23 cellular contexts compared by ENCODE assay signal in genomic region chr6:147570681-147571080, GRCh38.
"Had no signal": no experiment of that assay in that cellular context is flagged by ENCODE, and none has a peak within 500 bp of the region (broad histone marks: within the 10 kb centered on the region; RNA-seq: fewer than 3 reads in every experiment).

No MANE protein-coding gene starts in this region.

- H3K36me3 Mint-ChIP-seq: naive thymus-derived CD8-positive, alpha-beta T cell; natural killer cell treated with Interleukin-12 subunit alpha and Interleukin-12 subunit beta and Interleukin-15 and Interleukin-18, amount 100 ng/mL, for 72 hours; stimulated activated effector memory CD8-positive, alpha-beta T cell treated with anti-CD3 and anti-CD28 coated beads, Interleukin-12 subunit alpha, Interleukin-12 subunit beta, amount 100 ng/mL, for 72 hours; stimulated activated naive B cell treated with anti-CD40 and anti-IgM and Interleukin-4, amounts not matched to agents 10 μg/mL and 1 μg/mL and 100 μg/mL, for 72 hours; type B pancreatic cell had no signal

- H3K4me3 Mint-ChIP-seq: naive thymus-derived CD8-positive, alpha-beta T cell; natural killer cell treated with Interleukin-12 subunit alpha and Interleukin-12 subunit beta and Interleukin-15 and Interleukin-18, amount 100 ng/mL, for 72 hours; nephron progenitor cell; neural crest cell; stimulated activated effector memory CD8-positive, alpha-beta T cell treated with anti-CD3 and anti-CD28 coated beads, Interleukin-12 subunit alpha, Interleukin-12 subunit beta, amount 100 ng/mL, for 72 hours; stimulated activated naive B cell treated with anti-CD40 and anti-IgM and Interleukin-4, amounts not matched to agents 10 μg/mL and 1 μg/mL and 100 μg/mL, for 72 hours; stimulated activated naive CD8-positive, alpha-beta T cell treated with anti-CD3 and anti-CD28 coated beads, Interleukin-15, Interleukin-2, amounts not matched to agents 100 ng/mL and 50 ng/mL, for 24 hours; type B pancreatic cell had no signal

- H3K4me1 Mint-ChIP-seq: naive thymus-derived CD8-positive, alpha-beta T cell; neural crest cell; stimulated activated effector memory CD8-positive, alpha-beta T cell treated with anti-CD3 and anti-CD28 coated beads, Interleukin-12 subunit alpha, Interleukin-12 subunit beta, amount 100 ng/mL, for 72 hours; stimulated activated naive B cell treated with anti-CD40 and anti-IgM and Interleukin-4, amounts not matched to agents 10 μg/mL and 1 μg/mL and 100 μg/mL, for 72 hours had no signal

- DNase-seq: naive thymus-derived CD8-positive, alpha-beta T cell; nephron progenitor cell; nucleus accumbens; pancreas; right cardiac atrium; right lobe of liver; sigmoid colon; small intestine; stimulated activated CD4-positive, alpha-beta T cell treated with anti-CD3 and anti-CD28 coated beads, Interleukin-15, amount 100 ng/mL, for 24 hours; stimulated activated CD4-positive, alpha-beta T cell treated with anti-CD3 and anti-CD28 coated beads, Interleukin-2, amount 100 ng/mL, for 24 hours; stimulated activated CD4-positive, alpha-beta T cell treated with anti-CD3 and anti-CD28 coated beads, Interleukin-2, amount 100 ng/mL, for 48 hours; stimulated activated CD4-positive, alpha-beta T cell treated with anti-CD3 and anti-CD28 coated beads, Interleukin-4, amount 100 ng/mL, for 24 hours; stimulated activated naive B cell treated with anti-CD40 and anti-IgM and Interleukin-4, amounts not matched to agents 10 μg/mL and 1 μg/mL and 100 μg/mL, for 72 hours; stimulated activated naive CD4-positive, alpha-beta T cell treated with Interleukin-2 at 50 U/mL for 16 hours; stomach; thyroid gland; upper lobe of right lung; uterus had no signal

- H3K27me3 Mint-ChIP-seq: natural killer cell treated with Interleukin-12 subunit alpha and Interleukin-12 subunit beta and Interleukin-15 and Interleukin-18, amount 100 ng/mL, for 72 hours; stimulated activated naive CD8-positive, alpha-beta T cell treated with anti-CD3 and anti-CD28 coated beads, Interleukin-15, Interleukin-2, amounts not matched to agents 100 ng/mL and 50 ng/mL, for 24 hours; type B pancreatic cell had no signal

- H3K9me3 Mint-ChIP-seq: natural killer cell treated with Interleukin-12 subunit alpha and Interleukin-12 subunit beta and Interleukin-15 and Interleukin-18, amount 100 ng/mL, for 72 hours; neural crest cell; stimulated activated effector memory CD8-positive, alpha-beta T cell treated with anti-CD3 and anti-CD28 coated beads, Interleukin-12 subunit alpha, Interleukin-12 subunit beta, amount 100 ng/mL, for 72 hours; type B pancreatic cell had no signal

- ATAC-seq: naive thymus-derived CD8-positive, alpha-beta T cell; natural killer cell treated with Interleukin-12 subunit alpha and Interleukin-12 subunit beta and Interleukin-15 and Interleukin-18, amount 100 ng/mL, for 72 hours; pancreas; right cardiac atrium; right lobe of liver; stimulated activated effector memory CD8-positive, alpha-beta T cell treated with anti-CD3 and anti-CD28 coated beads, Interleukin-12 subunit alpha, Interleukin-12 subunit beta, amount 100 ng/mL, for 72 hours; stimulated activated naive B cell treated with anti-CD40 and anti-IgM and Interleukin-4, amounts not matched to agents 10 μg/mL and 1 μg/mL and 100 μg/mL, for 72 hours; upper lobe of right lung had no signal

- H3K27ac Mint-ChIP-seq: naive thymus-derived CD8-positive, alpha-beta T cell; natural killer cell treated with Interleukin-12 subunit alpha and Interleukin-12 subunit beta and Interleukin-15 and Interleukin-18, amount 100 ng/mL, for 72 hours; nephron progenitor cell; stimulated activated effector memory CD8-positive, alpha-beta T cell treated with anti-CD3 and anti-CD28 coated beads, Interleukin-12 subunit alpha, Interleukin-12 subunit beta, amount 100 ng/mL, for 72 hours; stimulated activated naive B cell treated with anti-CD40 and anti-IgM and Interleukin-4, amounts not matched to agents 10 μg/mL and 1 μg/mL and 100 μg/mL, for 72 hours; stimulated activated naive CD8-positive, alpha-beta T cell treated with anti-CD3 and anti-CD28 coated beads, Interleukin-15, Interleukin-2, amounts not matched to agents 100 ng/mL and 50 ng/mL, for 24 hours; type B pancreatic cell had no signal
